1 cellular context compared by ENCODE assay signal in the genomic region with DNA sequence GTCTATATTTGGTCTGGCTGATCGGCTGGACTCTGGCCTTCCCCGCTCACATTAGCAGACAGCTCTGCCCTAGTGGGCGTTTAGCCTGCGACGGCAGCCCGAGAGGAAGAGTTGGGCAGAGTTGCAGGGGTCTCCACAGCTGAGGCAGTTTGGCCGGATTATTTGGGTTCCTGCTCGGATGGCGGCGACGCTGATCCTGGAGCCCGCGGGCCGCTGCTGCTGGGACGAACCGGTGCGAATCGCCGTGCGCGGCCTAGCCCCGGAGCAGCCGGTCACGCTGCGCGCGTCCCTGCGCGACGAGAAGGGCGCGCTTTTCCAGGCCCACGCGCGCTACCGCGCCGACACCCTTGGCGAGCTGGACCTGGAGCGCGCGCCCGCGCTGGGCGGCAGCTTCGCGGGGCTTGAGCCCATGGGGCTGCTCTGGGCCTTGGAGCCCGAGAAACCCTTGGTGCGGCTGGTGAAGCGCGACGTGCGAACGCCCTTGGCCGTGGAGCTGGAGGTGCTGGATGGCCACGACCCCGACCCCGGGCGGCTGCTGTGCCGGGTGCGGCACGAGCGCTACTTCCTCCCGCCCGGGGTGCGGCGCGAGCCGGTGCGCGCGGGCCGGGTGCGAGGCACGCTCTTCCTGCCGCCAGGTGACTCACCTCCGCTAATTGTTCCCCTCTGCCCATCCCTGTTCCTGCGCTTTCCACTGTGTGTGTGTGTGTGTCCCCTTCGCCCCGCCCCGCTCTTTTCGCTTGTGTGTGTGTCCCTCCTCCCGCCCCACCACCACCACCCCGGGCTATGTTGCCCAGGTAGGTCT.
A peak's percentile ranks its signal among the peaks of the same experiment; 100 is the strongest.
TF ChIP-seq lines count a peak whose summit lies in the region.
"Not testable (repeated sequence)": the region's sequence is repeated elsewhere in the genome, so short reads cannot be mapped to it uniquely, and the experiment has no call there.

No MANE protein-coding gene starts in this region.

TF ChIP-seq in HepG2, 621 proteins besides CTCF, POLR2A, EP300 and RAD21 (continued from another document and continues in another):
- TF ChIP-seq HOXA3 (CRISPR knock-in tag; IDR thresholded peaks at IDR 0.05) (peak; percentile 4; the same call in 1 of the 2 replicates), ZNF441 (CRISPR knock-in tag; IDR thresholded peaks at IDR 0.05; ENCODE audit: borderline replicate concordance) (peak; percentile 20; the same call in 1 of the 2 replicates), TFAP4 (IDR thresholded peaks at IDR 0.05; ENCODE audit: borderline replicate concordance, low read depth) (peak; percentile 29; the same call in 1 of the 2 replicates), MTA1 (CRISPR knock-in tag; IDR thresholded peaks at IDR 0.05; ENCODE audit: borderline replicate concordance) (0 out of 2 replicates have a peak, but pooled peaks have one; percentile 38), ETV5 (CRISPR knock-in tag; IDR thresholded peaks at IDR 0.05; ENCODE audit: borderline replicate concordance) (peak; percentile 65), HNRNPL (IDR thresholded peaks at IDR 0.05; ENCODE audit: low read depth, low read length) (0 out of 2 replicates have a peak, but pooled peaks have one; percentile 24), ZEB1 (IDR thresholded peaks at IDR 0.05; ENCODE audit: insufficient replicate concordance, low read depth) (peak; percentile 78), POLR2AphosphoS5 (IDR thresholded peaks at IDR 0.05; ENCODE audit: low read depth, low read length) (peak; percentile 61), ZC3H4 (CRISPR knock-in tag; IDR thresholded peaks at IDR 0.05; ENCODE audit: borderline replicate concordance) (peak; percentile 19; the same call in 1 of the 2 replicates), ZNF674 (CRISPR knock-in tag; IDR thresholded peaks at IDR 0.05; ENCODE audit: low read depth) (0 out of 2 replicates have a peak, but pooled peaks have one; percentile 55), HES4 (CRISPR knock-in tag; IDR thresholded peaks at IDR 0.05; ENCODE audit: borderline replicate concordance) (peak; percentile 36; the same call in 1 of the 2 replicates), TP53 (CRISPR knock-in tag; conservative IDR thresholded peaks at IDR 0.05) (0 out of 2 replicates have a peak, but pooled peaks have one; percentile 3), ZNF367 (CRISPR knock-in tag; IDR thresholded peaks at IDR 0.05; ENCODE audit: borderline replicate concordance) (0 out of 2 replicates have a peak, but pooled peaks have one; percentile 12), THAP7 (CRISPR knock-in tag; IDR thresholded peaks at IDR 0.05) (peak; percentile 23; the same call in 1 of the 2 replicates), HNRNPLL (IDR thresholded peaks at IDR 0.05; ENCODE audit: low read depth, low read length, poor library complexity, severe bottlenecking) (peak; percentile 36), SOX6 (CRISPR knock-in tag; IDR thresholded peaks at IDR 0.05) (peak; percentile 32; the same call in 1 of the 2 replicates), NFKB2 (CRISPR knock-in tag; IDR thresholded peaks at IDR 0.05; ENCODE audit: borderline replicate concordance) (peak; percentile 44; the same call in 1 of the 2 replicates), ZNF563 (CRISPR knock-in tag; IDR thresholded peaks at IDR 0.05) (peak; percentile 76; the same call in 1 of the 2 replicates), ZNF232 (CRISPR knock-in tag; IDR thresholded peaks at IDR 0.05; ENCODE audit: borderline replicate concordance) (peak; percentile 62; the same call in 1 of the 2 replicates), RFXAP (CRISPR knock-in tag; IDR thresholded peaks at IDR 0.05; ENCODE audit: borderline replicate concordance) (peak; percentile 31; the same call in 1 of the 2 replicates), TBX3 (IDR thresholded peaks at IDR 0.05; ENCODE audit: borderline replicate concordance) (peak; percentile 91), IKZF4 (CRISPR knock-in tag; IDR thresholded peaks at IDR 0.05; ENCODE audit: borderline replicate concordance, low read depth, not compliant biosample characterization) (peak; percentile 15), TBX2 (CRISPR knock-in tag; IDR thresholded peaks at IDR 0.05; ENCODE audit: borderline replicate concordance) (peak; percentile 72), ZMAT3 (CRISPR knock-in tag; conservative IDR thresholded peaks at IDR 0.05) (peak; percentile 82), NKX3-1 (CRISPR knock-in tag; IDR thresholded peaks at IDR 0.05) (0 out of 2 replicates have a peak, but pooled peaks have one; percentile 27), SALL1 (CRISPR knock-in tag; IDR thresholded peaks at IDR 0.05) (peak; percentile 54; the same call in 1 of the 2 replicates), ZNF709 (CRISPR knock-in tag; IDR thresholded peaks at IDR 0.05) (0 out of 2 replicates have a peak, but pooled peaks have one; percentile 58), BATF2 (CRISPR knock-in tag; IDR thresholded peaks at IDR 0.05) (peak; percentile 63; the same call in 1 of the 2 replicates), ZMYM4 (CRISPR knock-in tag; IDR thresholded peaks at IDR 0.05) (0 out of 2 replicates have a peak, but pooled peaks have one; percentile 11), BCL6 (CRISPR knock-in tag; IDR thresholded peaks at IDR 0.05) (0 out of 2 replicates have a peak, but pooled peaks have one; percentile 3), SP4 (CRISPR knock-in tag; IDR thresholded peaks at IDR 0.05) (peak; percentile 70), RBFOX2 (IDR thresholded peaks at IDR 0.05; ENCODE audit: low read depth, low read length) (peak; percentile 92), ZBTB2 (CRISPR knock-in tag; IDR thresholded peaks at IDR 0.05; ENCODE audit: low read depth) (0 out of 2 replicates have a peak, but pooled peaks have one; percentile 40), ZC3H13 (CRISPR knock-in tag; IDR thresholded peaks at IDR 0.05) (peak; percentile 86), ZSCAN30 (CRISPR knock-in tag; IDR thresholded peaks at IDR 0.05) (0 out of 2 replicates have a peak, but pooled peaks have one; percentile 20)
- TF ChIP-seq, protein P1, sequence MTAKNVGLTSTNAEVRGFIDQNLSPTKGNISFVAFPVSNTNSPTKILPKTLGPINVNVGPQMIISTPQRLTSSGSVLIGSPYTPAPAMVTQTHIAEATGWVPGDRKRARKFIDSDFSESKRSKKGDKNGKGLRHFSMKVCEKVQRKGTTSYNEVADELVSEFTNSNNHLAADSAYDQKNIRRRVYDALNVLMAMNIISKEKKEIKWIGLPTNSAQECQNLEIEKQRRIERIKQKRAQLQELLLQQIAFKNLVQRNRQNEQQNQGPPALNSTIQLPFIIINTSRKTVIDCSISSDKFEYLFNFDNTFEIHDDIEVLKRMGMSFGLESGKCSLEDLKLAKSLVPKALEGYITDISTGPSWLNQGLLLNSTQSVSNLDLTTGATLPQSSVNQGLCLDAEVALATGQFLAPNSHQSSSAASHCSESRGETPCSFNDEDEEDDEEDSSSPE (CRISPR knock-in tag; IDR thresholded peaks at IDR 0.05) = peak; percentile 34; the same call in 1 of the 2 replicates
- TF ChIP-seq, protein P2, sequence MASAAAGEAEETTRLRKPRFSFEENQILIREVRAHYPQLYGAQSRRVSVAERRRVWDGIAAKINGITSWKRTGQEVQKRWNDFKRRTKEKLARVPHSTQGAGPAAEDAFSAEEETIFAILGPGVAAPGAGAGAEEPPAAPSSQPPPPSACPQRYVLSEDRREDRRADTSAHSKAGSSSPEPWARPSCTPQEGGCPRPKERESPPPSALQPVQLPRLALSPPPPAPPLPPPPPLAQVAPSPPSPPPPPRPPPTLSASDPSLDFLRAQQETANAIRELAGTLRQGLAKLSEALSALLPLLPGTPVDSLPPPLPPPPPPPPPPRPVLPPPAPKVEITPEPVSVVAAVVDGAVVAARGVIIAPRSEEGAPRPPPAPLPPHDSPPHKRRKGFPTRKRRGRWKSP (CRISPR knock-in tag; IDR thresholded peaks at IDR 0.05) = peak; percentile 21; the same call in 1 of the 2 replicates
- TF ChIP-seq, protein P3, sequence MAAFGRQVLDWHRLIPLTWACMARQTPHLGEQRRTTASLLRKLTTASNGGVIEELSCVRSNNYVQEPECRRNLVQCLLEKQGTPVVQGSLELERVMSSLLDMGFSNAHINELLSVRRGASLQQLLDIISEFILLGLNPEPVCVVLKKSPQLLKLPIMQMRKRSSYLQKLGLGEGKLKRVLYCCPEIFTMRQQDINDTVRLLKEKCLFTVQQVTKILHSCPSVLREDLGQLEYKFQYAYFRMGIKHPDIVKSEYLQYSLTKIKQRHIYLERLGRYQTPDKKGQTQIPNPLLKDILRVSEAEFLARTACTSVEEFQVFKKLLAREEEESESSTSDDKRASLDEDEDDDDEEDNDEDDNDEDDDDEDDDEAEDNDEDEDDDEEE (CRISPR knock-in tag; IDR thresholded peaks at IDR 0.05) = 0 out of 2 replicates have a peak, but pooled peaks have one; percentile 25
- TF ChIP-seq SOX6 (IDR thresholded peaks at IDR 0.05) = not testable (repeated sequence)
- TF ChIP-seq, protein P4, sequence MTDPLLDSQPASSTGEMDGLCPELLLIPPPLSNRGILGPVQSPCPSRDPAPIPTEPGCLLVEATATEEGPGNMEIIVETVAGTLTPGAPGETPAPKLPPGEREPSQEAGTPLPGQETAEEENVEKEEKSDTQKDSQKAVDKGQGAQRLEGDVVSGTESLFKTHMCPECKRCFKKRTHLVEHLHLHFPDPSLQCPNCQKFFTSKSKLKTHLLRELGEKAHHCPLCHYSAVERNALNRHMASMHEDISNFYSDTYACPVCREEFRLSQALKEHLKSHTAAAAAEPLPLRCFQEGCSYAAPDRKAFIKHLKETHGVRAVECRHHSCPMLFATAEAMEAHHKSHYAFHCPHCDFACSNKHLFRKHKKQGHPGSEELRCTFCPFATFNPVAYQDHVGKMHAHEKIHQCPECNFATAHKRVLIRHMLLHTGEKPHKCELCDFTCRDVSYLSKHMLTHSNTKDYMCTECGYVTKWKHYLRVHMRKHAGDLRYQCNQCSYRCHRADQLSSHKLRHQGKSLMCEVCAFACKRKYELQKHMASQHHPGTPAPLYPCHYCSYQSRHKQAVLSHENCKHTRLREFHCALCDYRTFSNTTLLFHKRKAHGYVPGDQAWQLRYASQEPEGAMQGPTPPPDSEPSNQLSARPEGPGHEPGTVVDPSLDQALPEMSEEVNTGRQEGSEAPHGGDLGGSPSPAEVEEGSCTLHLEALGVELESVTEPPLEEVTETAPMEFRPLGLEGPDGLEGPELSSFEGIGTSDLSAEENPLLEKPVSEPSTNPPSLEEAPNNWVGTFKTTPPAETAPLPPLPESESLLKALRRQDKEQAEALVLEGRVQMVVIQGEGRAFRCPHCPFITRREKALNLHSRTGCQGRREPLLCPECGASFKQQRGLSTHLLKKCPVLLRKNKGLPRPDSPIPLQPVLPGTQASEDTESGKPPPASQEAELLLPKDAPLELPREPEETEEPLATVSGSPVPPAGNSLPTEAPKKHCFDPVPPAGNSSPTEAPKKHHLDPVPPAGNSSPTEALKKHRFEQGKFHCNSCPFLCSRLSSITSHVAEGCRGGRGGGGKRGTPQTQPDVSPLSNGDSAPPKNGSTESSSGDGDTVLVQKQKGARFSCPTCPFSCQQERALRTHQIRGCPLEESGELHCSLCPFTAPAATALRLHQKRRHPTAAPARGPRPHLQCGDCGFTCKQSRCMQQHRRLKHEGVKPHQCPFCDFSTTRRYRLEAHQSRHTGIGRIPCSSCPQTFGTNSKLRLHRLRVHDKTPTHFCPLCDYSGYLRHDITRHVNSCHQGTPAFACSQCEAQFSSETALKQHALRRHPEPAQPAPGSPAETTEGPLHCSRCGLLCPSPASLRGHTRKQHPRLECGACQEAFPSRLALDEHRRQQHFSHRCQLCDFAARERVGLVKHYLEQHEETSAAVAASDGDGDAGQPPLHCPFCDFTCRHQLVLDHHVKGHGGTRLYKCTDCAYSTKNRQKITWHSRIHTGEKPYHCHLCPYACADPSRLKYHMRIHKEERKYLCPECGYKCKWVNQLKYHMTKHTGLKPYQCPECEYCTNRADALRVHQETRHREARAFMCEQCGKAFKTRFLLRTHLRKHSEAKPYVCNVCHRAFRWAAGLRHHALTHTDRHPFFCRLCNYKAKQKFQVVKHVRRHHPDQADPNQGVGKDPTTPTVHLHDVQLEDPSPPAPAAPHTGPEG (CRISPR knock-in tag; IDR thresholded peaks at IDR 0.05) = peak; percentile 68
- TF ChIP-seq, protein P5, sequence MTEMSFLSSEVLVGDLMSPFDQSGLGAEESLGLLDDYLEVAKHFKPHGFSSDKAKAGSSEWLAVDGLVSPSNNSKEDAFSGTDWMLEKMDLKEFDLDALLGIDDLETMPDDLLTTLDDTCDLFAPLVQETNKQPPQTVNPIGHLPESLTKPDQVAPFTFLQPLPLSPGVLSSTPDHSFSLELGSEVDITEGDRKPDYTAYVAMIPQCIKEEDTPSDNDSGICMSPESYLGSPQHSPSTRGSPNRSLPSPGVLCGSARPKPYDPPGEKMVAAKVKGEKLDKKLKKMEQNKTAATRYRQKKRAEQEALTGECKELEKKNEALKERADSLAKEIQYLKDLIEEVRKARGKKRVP (CRISPR knock-in tag; IDR thresholded peaks at IDR 0.05) = 0 out of 4 replicates have a peak, but pooled peaks of 1 of the 2 experiments have one; percentile 9
- TF ChIP-seq, protein P6, sequence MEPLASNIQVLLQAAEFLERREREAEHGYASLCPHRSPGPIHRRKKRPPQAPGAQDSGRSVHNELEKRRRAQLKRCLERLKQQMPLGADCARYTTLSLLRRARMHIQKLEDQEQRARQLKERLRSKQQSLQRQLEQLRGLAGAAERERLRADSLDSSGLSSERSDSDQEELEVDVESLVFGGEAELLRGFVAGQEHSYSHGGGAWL (CRISPR knock-in tag; IDR thresholded peaks at IDR 0.05) = 0 out of 2 replicates have a peak, but pooled peaks have one; percentile 17
- TF ChIP-seq, protein P7, sequence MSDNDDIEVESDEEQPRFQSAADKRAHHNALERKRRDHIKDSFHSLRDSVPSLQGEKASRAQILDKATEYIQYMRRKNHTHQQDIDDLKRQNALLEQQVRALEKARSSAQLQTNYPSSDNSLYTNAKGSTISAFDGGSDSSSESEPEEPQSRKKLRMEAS (IDR thresholded peaks at IDR 0.05) = peak; percentile 67; the same call in 1 of the 2 replicates
